Comparison of ENCODE assay signal across 9 cellular contexts in genomic region chr12:92439397-92439779, GRCh38.
DNase-seq lines count a peak whose midpoint lies in the region; ATAC-seq and TF ChIP-seq lines count a peak whose summit lies in the region.
"Had no signal": no experiment of that assay in that cellular context is flagged by ENCODE, and none has a peak within 500 bp of the region (broad histone marks: within the 10 kb centered on the region; RNA-seq: fewer than 3 reads in every experiment).

No MANE protein-coding gene starts in this region.

- ATAC-seq in HG02610 (IDR thresholded peaks at IDR 0.05; ENCODE audit: unreplicated experiment) (peak; percentile 27), HG03159 (IDR thresholded peaks at IDR 0.05; ENCODE audit: unreplicated experiment) (no peak), GM18861 (IDR thresholded peaks at IDR 0.05; ENCODE audit: unreplicated experiment) (no peak), GM21390 (IDR thresholded peaks at IDR 0.05; ENCODE audit: unreplicated experiment) (no peak)

- no peak overlapping the region for H3K27ac ChIP-seq in brain microvascular endothelial cell

- DNase-seq in AG09319 (ENCODE audit: extremely low read depth, low read depth) (peak; percentile 11), brain microvascular endothelial cell (peak; percentile 13), kidney tubule cell (ENCODE audit: low spot score) (peak; percentile 50)
- no peak for DNase-seq in activated CD8-positive, alpha-beta memory T cell treated with anti-CD3 and anti-CD28 coated beads for 24 hours
- DNase-seq: DND-41 had no signal

- in situ Hi-C loops in brain microvascular endothelial cell (cut with HindIII; ENCODE audit: low pct_ligation_motif_present, low sequenced_read_pairs): no loop called here

- H3K36me3 ChIP-seq in brain microvascular endothelial cell (replicated peaks): no peaks in the 10 kb centered on the region

- no peak overlapping the region for H3K4me3 ChIP-seq in brain microvascular endothelial cell (ENCODE audit: low read depth, low read length)

- TF ChIP-seq CTCF in AG09319 (IDR thresholded peaks at IDR 0.05; ENCODE audit: low read depth, low read length): no peak
- TF ChIP-seq CTCF in brain microvascular endothelial cell (IDR thresholded peaks at IDR 0.05; ENCODE audit: low read depth, low read length, missing control alignments): no peak

- no peaks in the 10 kb centered on the region for H3K27me3 ChIP-seq in brain microvascular endothelial cell (replicated peaks)
